11 cellular contexts compared by ENCODE assay signal in the genomic region with DNA sequence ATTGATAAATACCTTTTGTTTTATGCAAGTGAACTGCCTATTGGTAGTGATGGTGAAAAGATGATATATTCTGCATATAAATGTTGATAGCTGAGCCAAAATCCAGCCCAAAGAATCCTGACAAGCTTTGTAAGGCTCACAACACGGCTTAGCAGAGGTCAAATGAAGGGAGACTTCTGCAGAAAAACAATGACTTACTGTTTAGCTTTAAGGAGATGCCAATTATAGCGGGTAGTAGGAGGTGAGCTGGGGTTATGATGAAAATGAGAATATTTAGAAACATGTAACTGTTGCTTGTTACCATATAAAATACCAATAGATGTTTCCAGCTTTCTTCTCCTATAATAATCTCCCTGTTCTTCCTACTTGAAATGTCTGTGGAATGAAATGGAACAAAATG.
DNase-seq lines count a peak whose midpoint lies in the region; ATAC-seq, FAIRE-seq and TF ChIP-seq lines count a peak whose summit lies in the region.
"Had no signal": no experiment of that assay in that cellular context is flagged by ENCODE, and none has a peak within 500 bp of the region (broad histone marks: within the 10 kb centered on the region; RNA-seq: fewer than 3 reads in every experiment).

No MANE protein-coding gene starts in this region.

- WGBS in spleen, 5 donors = 39 to 60% (median 56%) methylated on average over 2 of the region's 2 CpGs

- no peak for FAIRE-seq in urothelium cell line (lab: Jason Lieb, UNC)

- no peak overlapping the region for H3K27ac ChIP-seq in HEK293 (ENCODE audit: extremely low read depth, low read depth, low read length)
- peak overlapping the region; percentile 81 for H3K27ac ChIP-seq in cingulate gyrus (ENCODE audit: low read depth, low read length)
- peak overlapping the region; percentile 62 for H3K27ac ChIP-seq in lower lobe of right lung
- peak overlapping the region in 6 of 8 donors; percentile 11 to 85 (median 69) for H3K27ac ChIP-seq in spleen

- no peak for TF ChIP-seq POLR2A in spleen (IDR thresholded peaks at IDR 0.05)

- H3K9me3 ChIP-seq in HEK293 (ENCODE audit: control insufficient read depth, insufficient read depth, low read depth, low read length) (no peaks in the 10 kb centered on the region), lower lobe of right lung (no peaks in the 10 kb centered on the region), spleen (no peaks in the 10 kb centered on the region)

- DNase-seq in lower lobe of right lung (no peak), spleen (no peak), germinal center (ENCODE audit: low spot score) (no peak), urothelium cell line (ENCODE audit: low spot score) (no peak), NCI-H1436 treated with DMSO at 0.1 percent for 48 hours (lab: John Stamatoyannopoulos, UW) (no peak)
- DNase-seq: CD4-positive, CD25-positive, alpha-beta regulatory T cell; NCI-H2029; T-helper 2 cell had no signal

- no peak overlapping the region for H3K4me3 ChIP-seq in HEK293 (ENCODE audit: low read depth, low read length)
- no peak overlapping the region for H3K4me3 ChIP-seq in lower lobe of right lung
- no peak overlapping the region for H3K4me3 ChIP-seq in spleen

- H3K4me1 ChIP-seq in HEK293 (ENCODE audit: control insufficient read depth, insufficient read depth, low read length) = peaks cover 17% of the 10 kb centered on the region
- peaks cover 95% of the 10 kb centered on the region for H3K4me1 ChIP-seq in lower lobe of right lung
- H3K4me1 ChIP-seq in spleen = peaks cover 44 to 100% (median 91%) of the 10 kb centered on the region in 6 donors

- POLR2A ChIA-PET in HEK293 (lab: Yijun Ruan, JAX) = no interaction called here

- H3K36me3 ChIP-seq in HEK293 (ENCODE audit: control insufficient read depth in 2 of 2, insufficient read depth in 1 of 2, low read length in 2 of 2) (no peaks in the 10 kb centered on the region), lower lobe of right lung (no peaks in the 10 kb centered on the region), spleen (no peaks in the 10 kb centered on the region)

- H3K27me3 ChIP-seq in lower lobe of right lung (ENCODE audit: low read depth) (no peaks in the 10 kb centered on the region), spleen (replicated peaks in 1 of 7) (no peaks in the 10 kb centered on the region)

- intact Hi-C loops in lower lobe of right lung (cut with DNase I) = no loop called here
- intact Hi-C loops in spleen (cut with DNase I; ENCODE audit: low total_unique reads) = no loop called here

- no peak for ATAC-seq in lower lobe of right lung
- ATAC-seq in HG02623 (IDR thresholded peaks at IDR 0.05; ENCODE audit: unreplicated experiment) = no peak

- CTCF ChIA-PET in HEK293 (lab: Yijun Ruan, JAX) = no interaction called here

- TF ChIP-seq CTCF in HEK293 (tag by site-specific recombination; IDR thresholded peaks at IDR 0.05) = no peak
- no peak for TF ChIP-seq CTCF in lower lobe of right lung (IDR thresholded peaks at IDR 0.05)
- TF ChIP-seq CTCF in spleen (IDR thresholded peaks at IDR 0.05 in 8 of 11, conservative IDR thresholded peaks at IDR 0.05 in 3 of 11) = no peak

TF ChIP-seq in HEK293, 187 proteins besides CTCF, POLR2A, EP300 and RAD21:
- TF ChIP-seq ZNF518A (tag by site-specific recombination; conservative IDR thresholded peaks at IDR 0.05; ENCODE audit: low read depth) (no peak), OVOL3 (tag by site-specific recombination; IDR thresholded peaks at IDR 0.05) (no peak), TCF7L2 (IDR thresholded peaks at IDR 0.05; ENCODE audit: borderline replicate concordance, low read depth, low read length) (no peak), PRDM10 (tag by site-specific recombination; IDR thresholded peaks at IDR 0.05) (0 out of 2 replicates have a peak, but pooled peaks have one; percentile 14), ZNF629 (tag by site-specific recombination; IDR thresholded peaks at IDR 0.05) (no peak), ZNF621 (tag by site-specific recombination; IDR thresholded peaks at IDR 0.05) (no peak)
- TF ChIP-seq, protein P1, sequence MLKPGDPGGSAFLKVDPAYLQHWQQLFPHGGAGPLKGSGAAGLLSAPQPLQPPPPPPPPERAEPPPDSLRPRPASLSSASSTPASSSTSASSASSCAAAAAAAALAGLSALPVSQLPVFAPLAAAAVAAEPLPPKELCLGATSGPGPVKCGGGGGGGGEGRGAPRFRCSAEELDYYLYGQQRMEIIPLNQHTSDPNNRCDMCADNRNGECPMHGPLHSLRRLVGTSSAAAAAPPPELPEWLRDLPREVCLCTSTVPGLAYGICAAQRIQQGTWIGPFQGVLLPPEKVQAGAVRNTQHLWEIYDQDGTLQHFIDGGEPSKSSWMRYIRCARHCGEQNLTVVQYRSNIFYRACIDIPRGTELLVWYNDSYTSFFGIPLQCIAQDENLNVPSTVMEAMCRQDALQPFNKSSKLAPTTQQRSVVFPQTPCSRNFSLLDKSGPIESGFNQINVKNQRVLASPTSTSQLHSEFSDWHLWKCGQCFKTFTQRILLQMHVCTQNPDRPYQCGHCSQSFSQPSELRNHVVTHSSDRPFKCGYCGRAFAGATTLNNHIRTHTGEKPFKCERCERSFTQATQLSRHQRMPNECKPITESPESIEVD (tag by site-specific recombination; IDR thresholded peaks at IDR 0.05) = no peak
